Comparison of ENCODE assay signal across 8 cellular contexts in genomic region chr13:48532473-48533206, GRCh38. TPM values are rescaled to one million over a fixed set of nuclear protein-coding genes. Genes with fewer than 3 reads are reported as not detected.
A peak's percentile ranks its signal among the peaks of the same experiment; 100 is the strongest.
DNase-seq lines count a peak whose midpoint lies in the region; ATAC-seq lines count a peak whose summit lies in the region.

Gene RCBTB2, minus strand, starts transcription at chr13:48533080. Its CDS starts 11,141 bp downstream, at chr13:48521939.

- peak within 1 kb of the TSS; percentile 75 for H3K4me3 ChIP-seq in BLaER1

- H3K9me3 ChIP-seq in BLaER1, result peaks cover 11% of the 10 kb centered on the region

- H3K9ac ChIP-seq in BLaER1, result peak within 1 kb of the TSS; percentile 91

- H3K27ac Mint-ChIP-seq in activated CD4-positive, alpha-beta T cell treated with anti-CD3 and anti-CD28 coated beads, Interleukin-2, amount 10 ng/mL, durations not matched to agents 7 days and 5 days, result peak within 1 kb of the TSS; percentile 99

- ATAC-seq in GM19324 (IDR thresholded peaks at IDR 0.05; ENCODE audit: low FRiP score, unreplicated experiment), result peak; percentile 87
- ATAC-seq in HG03460 (IDR thresholded peaks at IDR 0.05; ENCODE audit: unreplicated experiment), result peak; percentile 82
- ATAC-seq in left lobe of liver, result peak; percentile 92

- POLR2A ChIA-PET in activated CD4-positive, alpha-beta T cell treated with anti-CD3 and anti-CD28 coated beads, Interleukin-2, amount 10 ng/mL, durations not matched to agents 7 days and 5 days (lab: Charles Lee), result interaction anchor here (1.0 to 1.2 kb wide), 2 partner anchors 15 to 27 kb away, joined by 5 to 8 read pairs; no protein-coding TSS in a partner anchor

- DNase-seq in NCI-H526 (lab: John Stamatoyannopoulos, UW) (peak; percentile 96 to 99), cortex of kidney (lab: John Stamatoyannopoulos, UW) (peak; percentile 85), left lobe of liver (ENCODE audit: low spot score) (peak; percentile 99)
- DNase-seq in activated CD4-positive, alpha-beta T cell treated with anti-CD3 and anti-CD28 coated beads, Interleukin-2, amount 10 ng/mL, durations not matched to agents 7 days and 5 days, result peak; percentile 99
- DNase-seq in stimulated activated CD4-positive, alpha-beta T cell treated with anti-CD3 and anti-CD28 coated beads, Interleukin-2, amount 100 ng/mL, for 24 hours, result peak; percentile 98 to 99

- CTCF ChIA-PET in activated CD4-positive, alpha-beta T cell treated with anti-CD3 and anti-CD28 coated beads, Interleukin-2, amount 10 ng/mL, durations not matched to agents 7 days and 5 days (lab: Charles Lee), result interaction anchor here (0.5 to 2.5 kb wide), 5 partner anchors 21 to 71 kb away, joined by 3 to 9 read pairs (median 3); no protein-coding TSS in a partner anchor

- peaks cover 41% of the 10 kb centered on the region for H3K36me3 Mint-ChIP-seq in activated CD4-positive, alpha-beta T cell treated with anti-CD3 and anti-CD28 coated beads, Interleukin-2, amount 10 ng/mL, durations not matched to agents 7 days and 5 days (ENCODE audit: low read depth)

- peaks cover 58% of the 10 kb centered on the region for H3K4me1 ChIP-seq in BLaER1

- no peaks in the 10 kb centered on the region for H3K27me3 ChIP-seq in BLaER1

- H3K4me3 Mint-ChIP-seq in activated CD4-positive, alpha-beta T cell treated with anti-CD3 and anti-CD28 coated beads, Interleukin-2, amount 10 ng/mL, durations not matched to agents 7 days and 5 days, result peak within 1 kb of the TSS; percentile 94

- no peaks in the 10 kb centered on the region for H3K36me3 ChIP-seq in BLaER1

- H3K4me2 ChIP-seq in BLaER1, result peak within 1 kb of the TSS; percentile 88

- H3K4me1 Mint-ChIP-seq in activated CD4-positive, alpha-beta T cell treated with anti-CD3 and anti-CD28 coated beads, Interleukin-2, amount 10 ng/mL, durations not matched to agents 7 days and 5 days, result peaks cover 51% of the 10 kb centered on the region

- H3K27ac ChIP-seq in BLaER1, result peak within 1 kb of the TSS; percentile 89

- H3K27me3 Mint-ChIP-seq in activated CD4-positive, alpha-beta T cell treated with anti-CD3 and anti-CD28 coated beads, Interleukin-2, amount 10 ng/mL, durations not matched to agents 7 days and 5 days, result no peaks in the 10 kb centered on the region

- no peaks in the 10 kb centered on the region for H4K20me1 ChIP-seq in BLaER1

- peaks cover 23% of the 10 kb centered on the region for H3K9me3 Mint-ChIP-seq in activated CD4-positive, alpha-beta T cell treated with anti-CD3 and anti-CD28 coated beads, Interleukin-2, amount 10 ng/mL, durations not matched to agents 7 days and 5 days

RNA-seq across cellular contexts. Expression of gene RCBTB2, which starts in this region (rescaled TPM):
- total RNA-seq in activated CD4-positive, alpha-beta T cell treated with anti-CD3 and anti-CD28 coated beads, Interleukin-2, amount 10 ng/mL, durations not matched to agents 7 days and 5 days, result 10 to 100 TPM; 22.5 to 24.5 TPM
- total RNA-seq in left lobe of liver, result 3.5 TPM

Comparison
In these comparisons a context has a peak if more than half of its experiments do, and no peak if none do; other contexts are left out.
1. Peak in every context shown above with its lines: DNase-seq, ATAC-seq, H3K4me3 ChIP-seq and H3K27ac ChIP-seq.